In the genomic region with DNA sequence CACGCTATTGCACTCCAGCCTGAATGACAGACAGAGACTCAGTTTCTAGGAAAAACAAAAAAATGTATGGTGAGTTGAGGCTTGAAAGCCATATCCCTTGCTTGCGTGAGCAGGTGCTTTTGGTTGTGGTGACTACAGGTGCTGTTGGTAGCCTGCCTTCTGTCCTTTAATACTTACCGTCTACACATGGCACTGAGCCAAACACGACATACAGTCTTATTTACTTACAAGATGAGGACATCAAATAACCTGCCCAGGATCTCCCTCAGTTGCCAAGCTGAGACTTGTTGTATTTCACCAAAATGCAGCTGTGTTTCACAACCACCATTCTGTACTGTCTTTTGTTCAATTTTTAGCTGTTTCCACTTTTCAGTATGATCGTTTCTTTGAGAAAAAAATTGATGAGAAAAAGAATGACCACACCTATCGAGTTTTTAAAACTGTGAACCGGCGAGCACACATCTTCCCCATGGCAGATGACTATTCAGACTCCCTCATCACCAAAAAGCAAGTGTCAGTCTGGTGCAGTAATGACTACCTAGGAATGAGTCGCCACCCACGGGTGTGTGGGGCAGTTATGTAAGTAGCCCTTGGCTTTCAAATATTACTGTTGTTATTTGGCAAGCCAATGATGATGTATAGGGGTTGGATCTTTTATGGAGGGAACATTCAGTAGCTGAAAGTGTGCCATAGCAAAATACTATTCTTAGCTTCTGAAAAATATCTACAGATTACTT, we compare ENCODE assay signal across 11 cellular contexts. TPM values are rescaled to one million over a fixed set of nuclear protein-coding genes. Genes with fewer than 3 reads are reported as not detected.
DNase-seq lines count a peak whose midpoint lies in the region; ATAC-seq and TF ChIP-seq lines count a peak whose summit lies in the region.
"Had no signal": no experiment of that assay in that cellular context is flagged by ENCODE, and none has a peak within 500 bp of the region (broad histone marks: within the 10 kb centered on the region; RNA-seq: fewer than 3 reads in every experiment).

No MANE protein-coding gene starts in this region.

- H3K79me2 ChIP-seq in neural progenitor cell (ENCODE audit: low read depth): peaks cover 13% of the 10 kb centered on the region
- H3K79me2 ChIP-seq: parathyroid adenoma had no signal

- peak; percentile 41 for DNase-seq in stimulated activated CD4-positive, alpha-beta T cell treated with anti-CD3 and anti-CD28 coated beads, Interleukin-15, amount 100 ng/mL, for 24 hours
- no peak for DNase-seq in stimulated activated CD4-positive, alpha-beta T cell treated with anti-CD3 and anti-CD28 coated beads, Interleukin-4, amount 100 ng/mL, for 4 hours
- DNase-seq in NCI-H345 (lab: John Stamatoyannopoulos, UW) (peak; percentile 88), cerebellar cortex (ENCODE audit: low spot score) (peak; percentile 49), T-helper 17 cell (no peak), Kasumi-1 (lab: John Stamatoyannopoulos, UW) (no peak), neural progenitor cell (ENCODE audit: low spot score) (no peak)
- DNase-seq: CD8-positive, alpha-beta T cell had no signal

- peaks cover 30% of the 10 kb centered on the region for H3K36me3 ChIP-seq in neural progenitor cell

- no peaks in the 10 kb centered on the region for H3K9me3 Mint-ChIP-seq in neural progenitor cell
- H3K9me3 Mint-ChIP-seq: CD8-positive, alpha-beta T cell had no signal

- H3K4me3 Mint-ChIP-seq in T-helper 17 cell (no peak overlapping the region), neural progenitor cell (no peak overlapping the region)
- H3K4me3 Mint-ChIP-seq: CD8-positive, alpha-beta T cell had no signal

- no peaks in the 10 kb centered on the region for H3K27me3 ChIP-seq in neural progenitor cell

- H3K27ac ChIP-seq in neural progenitor cell: no peak overlapping the region
- H3K27ac ChIP-seq: parathyroid adenoma had no signal

- no peak overlapping the region for H2AFZ ChIP-seq in neural progenitor cell (replicated peaks)
- H2AFZ ChIP-seq: parathyroid adenoma had no signal

- no peaks in the 10 kb centered on the region for H3F3A ChIP-seq in neural progenitor cell (ENCODE audit: low read depth)

- ATAC-seq in T-helper 17 cell (no peak), GM21576 (IDR thresholded peaks at IDR 0.05; ENCODE audit: unreplicated experiment) (no peak)
- ATAC-seq: CD8-positive, alpha-beta T cell; SK-N-SH treated with all-trans-retinoic acid at 6 μM for 48 hours had no signal

- no peaks in the 10 kb centered on the region for H3K4me1 ChIP-seq in neural progenitor cell
- H3K4me1 ChIP-seq: parathyroid adenoma had no signal

- no peak overlapping the region for H3K9ac ChIP-seq in neural progenitor cell
- H3K9ac ChIP-seq: parathyroid adenoma had no signal

- H3K27me3 Mint-ChIP-seq in T-helper 17 cell: no peaks in the 10 kb centered on the region
- H3K27me3 Mint-ChIP-seq in neural progenitor cell (ENCODE audit: insufficient read depth, low read depth): no peaks in the 10 kb centered on the region

- peaks cover 3% of the 10 kb centered on the region for H4K20me1 ChIP-seq in neural progenitor cell (ENCODE audit: low read depth)

- H3K36me3 Mint-ChIP-seq in T-helper 17 cell (ENCODE audit: low read depth): peaks cover 10% of the 10 kb centered on the region
- peaks cover 41% of the 10 kb centered on the region for H3K36me3 Mint-ChIP-seq in neural progenitor cell

- H3K9me3 ChIP-seq in T-helper 17 cell (ENCODE audit: control insufficient read depth, low read length, poor library complexity, severe bottlenecking) (no peaks in the 10 kb centered on the region), neural progenitor cell (ENCODE audit: low read depth) (no peaks in the 10 kb centered on the region)

- H3K4me2 ChIP-seq in neural progenitor cell: no peak overlapping the region

- H3K4me1 Mint-ChIP-seq in T-helper 17 cell (peaks cover 23% of the 10 kb centered on the region), neural progenitor cell (no peaks in the 10 kb centered on the region)

- H3K27ac Mint-ChIP-seq in T-helper 17 cell (no peak overlapping the region), neural progenitor cell (no peak overlapping the region)
- H3K27ac Mint-ChIP-seq: CD8-positive, alpha-beta T cell had no signal

- no peak overlapping the region for H3K4me3 ChIP-seq in neural progenitor cell

- no peak for TF ChIP-seq CTCF in neural progenitor cell (IDR thresholded peaks at IDR 0.05)

RNA-seq across cellular contexts. Expression of gene ALAS1, which starts 6.5 kb away (rescaled TPM):
- total RNA-seq in T-helper 17 cell: 10 to 100 TPM; 14.4 to 15.6 TPM
- total RNA-seq in neural progenitor cell (ENCODE audit: low replicate concordance): 35.0 and 54.9 TPM in 2 replicates

RNA-seq across cellular contexts. Expression of gene TLR9, which starts 20.9 kb away (rescaled TPM):
- under 1 TPM in 1 of 2 donors, not detected in 1; 0.42 TPM for total RNA-seq in T-helper 17 cell
- not detected in 2 replicates for total RNA-seq in neural progenitor cell (ENCODE audit: low replicate concordance)

RNA-seq across cellular contexts. Expression of gene TWF2, which starts 34.5 kb away (rescaled TPM):
- 10 to 100 TPM; 44.8 to 48.2 TPM for total RNA-seq in T-helper 17 cell
- 21.9 and 44.9 TPM in 2 replicates for total RNA-seq in neural progenitor cell (ENCODE audit: low replicate concordance)

RNA-seq across cellular contexts. Expression of gene PPM1M, which starts 41.1 kb away (rescaled TPM):
- total RNA-seq in T-helper 17 cell: 10 to 100 TPM; 43.9 to 58.0 TPM
- total RNA-seq in neural progenitor cell (ENCODE audit: low replicate concordance): 1.1 and 3.1 TPM in 2 replicates

RNA-seq across cellular contexts. Expression of gene POC1A, which starts 50.3 kb away (rescaled TPM):
- total RNA-seq in T-helper 17 cell (1 to 10 TPM in 1 of 2 donors, under 1 TPM in 1; 0.47 to 1.4 TPM), neural progenitor cell (ENCODE audit: low replicate concordance) (10.3 and 18.7 TPM in 2 replicates)

Comparison
In these comparisons a context has a peak if more than half of its experiments do, and no peak if none do; other contexts are left out.
1. DNase-seq: peak in stimulated activated CD4-positive, alpha-beta T cell treated with anti-CD3 and anti-CD28 coated beads, Interleukin-15, amount 100 ng/mL, for 24 hours (single experiment), NCI-H345 (single experiment) and cerebellar cortex (single experiment); none in stimulated activated CD4-positive, alpha-beta T cell treated with anti-CD3 and anti-CD28 coated beads, Interleukin-4, amount 100 ng/mL, for 4 hours (0 of 2), T-helper 17 cell (0 of 3), Kasumi-1 (0 of 2) and neural progenitor cell (single experiment).